In the genomic region with DNA sequence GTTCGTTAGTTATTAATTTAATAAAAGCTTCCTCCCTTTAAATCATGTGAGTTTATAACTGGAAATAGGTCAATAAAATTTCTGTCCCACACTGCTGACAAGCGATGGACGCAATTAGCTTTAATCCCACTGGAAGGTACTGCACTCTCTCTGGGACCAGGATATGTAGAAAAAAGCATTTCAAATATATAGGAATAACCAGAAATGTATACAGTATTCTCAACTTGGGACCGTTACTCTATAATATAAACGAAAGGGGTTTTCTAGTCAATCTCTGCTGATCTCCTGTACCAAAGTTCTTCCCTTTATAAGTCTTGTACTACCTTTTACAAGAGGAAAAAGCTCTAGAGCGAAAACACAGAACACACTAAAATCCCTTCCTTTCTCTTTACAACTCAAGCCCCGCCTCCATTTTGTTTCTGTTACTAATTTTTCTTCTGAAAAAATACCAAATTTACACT, we compare ENCODE assay signal across 8 cellular contexts. TPM values are rescaled to one million over a fixed set of nuclear protein-coding genes. Genes with fewer than 3 reads are reported as not detected.
DNase-seq lines count a peak whose midpoint lies in the region; ATAC-seq and TF ChIP-seq lines count a peak whose summit lies in the region.

No MANE protein-coding gene starts in this region.

- H2BK120ac ChIP-seq in IMR-90 (ENCODE audit: low read depth, low read length), result peak overlapping the region; percentile 73; the same call in 1 of the 2 replicates

- POLR2A ChIA-PET in BJ (lab: Charles Lee) (interaction anchor here (0.6 kb wide), 1 partner anchor 181 kb away, joined by 3 read pairs; no protein-coding TSS in a partner anchor), IMR-90 (lab: Charles Lee; ENCODE audit: unreplicated experiment) (interaction anchor here (0.5 kb wide), 1 partner anchor 37 kb away, joined by 5 read pairs; no protein-coding TSS in a partner anchor)

- ATAC-seq in IMR-90 (ENCODE audit: low read depth), result no peak
- no peak for ATAC-seq in GM18868 (IDR thresholded peaks at IDR 0.05; ENCODE audit: unreplicated experiment)
- no peak for ATAC-seq in GM18907 (IDR thresholded peaks at IDR 0.05; ENCODE audit: unreplicated experiment)

- H4K91ac ChIP-seq in IMR-90 (ENCODE audit: insufficient read depth, low read depth, low read length), result peak overlapping the region; percentile 36; the same call in 1 of the 2 replicates

- peaks cover 6% of the 10 kb centered on the region; the same call in 1 of the 2 replicates for H4K20me1 ChIP-seq in IMR-90 (ENCODE audit: insufficient read depth, low read length)

- peak overlapping the region; percentile 87 for H3K18ac ChIP-seq in IMR-90 (ENCODE audit: low read depth, low read length)

- H3K79me1 ChIP-seq in IMR-90 (ENCODE audit: low read depth in 1 of 2, low read length in 2 of 2), result peaks cover 3 to 36% of the 10 kb centered on the region in 2 experiments; a peak in 2 of 4 replicates

- peaks cover 4% of the 10 kb centered on the region for H3K9me1 ChIP-seq in IMR-90 (ENCODE audit: insufficient read depth, low read length)

- peak overlapping the region; percentile 69; the same call in 1 of the 2 replicates for H3K4ac ChIP-seq in IMR-90 (ENCODE audit: low read depth, low read length)

- 0 out of 2 replicates have a peak overlapping the region, but pooled peaks have one; percentile 33 for H2AK5ac ChIP-seq in IMR-90 (ENCODE audit: low read depth, low read length)

- H2AK9ac ChIP-seq in IMR-90 (replicated peaks; ENCODE audit: low read depth, low read length, poor library complexity), result no peak overlapping the region

- no peak overlapping the region for H2BK15ac ChIP-seq in IMR-90 (ENCODE audit: low read depth, low read length)

- peak overlapping the region; percentile 86 for H4K5ac ChIP-seq in IMR-90 (ENCODE audit: low read depth, low read length)

- no peak overlapping the region for H2AFZ ChIP-seq in IMR-90 (replicated peaks; ENCODE audit: low read length, poor library complexity)

- H3K9me3 ChIP-seq in IMR-90 (ENCODE audit: control insufficient read depth, insufficient read depth, low read length), result no peaks in the 10 kb centered on the region
- H3K9me3 ChIP-seq in ascending aorta, result no peaks in the 10 kb centered on the region
- H3K9me3 ChIP-seq in uterus, result no peaks in the 10 kb centered on the region

- peak overlapping the region; percentile 85 for H3K14ac ChIP-seq in IMR-90 (replicated peaks; ENCODE audit: low read depth, low read length)

- H3K4me1 ChIP-seq in IMR-90 (ENCODE audit: control insufficient read depth, insufficient read depth, low read length) (no peaks in the 10 kb centered on the region; the same call in 1 of the 2 replicates), ascending aorta (peaks cover 0 to 19% of the 10 kb centered on the region in 2 donors), uterus (no peaks in the 10 kb centered on the region)

- H3K9ac ChIP-seq in IMR-90 (ENCODE audit: low read depth, low read length), result peak overlapping the region; percentile 95

- H3K27ac ChIP-seq in IMR-90 (ENCODE audit: insufficient read depth, low read length), result peak overlapping the region; percentile 92
- H3K27ac ChIP-seq in ascending aorta, result peak overlapping the region; percentile 99 to 100
- peak overlapping the region; percentile 98 to 100 for H3K27ac ChIP-seq in uterus

- H2BK5ac ChIP-seq in IMR-90 (ENCODE audit: low read depth, low read length, poor library complexity, severe bottlenecking), result peak overlapping the region; percentile 97

- TF ChIP-seq RAD21 in IMR-90 (IDR thresholded peaks at IDR 0.05; ENCODE audit: low read length), result no peak

- H3K23ac ChIP-seq in IMR-90 (ENCODE audit: low read depth, low read length), result peak overlapping the region; percentile 41

- peak overlapping the region; percentile 72 to 95 for H4K8ac ChIP-seq in IMR-90 (ENCODE audit: low read depth in 2 of 2, low read length in 2 of 2)

- dilution Hi-C loops in IMR-90 (cut with HindIII; ENCODE audit: low sequenced_read_pairs, unreplicated experiment), result no loop called here

- intact Hi-C loops in IMR-90 (cut with micrococcal nuclease) (loop anchor here (2.0 to 10.0 kb wide), 5 partner anchors 43 to 483 kb away; no protein-coding TSS in a partner anchor), ascending aorta (cut with DNase I) (loop anchor here (2.0 to 5.0 kb wide), 8 partner anchors 44 to 1179 kb away; no protein-coding TSS in a partner anchor), uterus (cut with DNase I; ENCODE audit: low total_unique reads) (no loop called here)

- peak overlapping the region; percentile 79 for H3K56ac ChIP-seq in IMR-90 (ENCODE audit: extremely low read depth, insufficient read depth, low read length)

- in situ Hi-C loops in IMR-90 (cut with MboI; ENCODE audit: low sequenced_read_pairs), result loop anchor here (10.0 kb wide), 1 partner anchor 151 kb away; the partner anchor contains the start of gene HMGB1

- no TSS peak for BruUV-seq in IMR-90 (replicated peaks; lab: Mats Ljungman, UMichigan)

- no CpG with 5 or more reads among the region's 7 CpGs for WGBS in IMR-90 (ENCODE audit: extremely low coverage in 2 of 2, insufficient read length in 1 of 2), 2 experiments

- TF ChIP-seq CTCF in BJ (IDR thresholded peaks at IDR 0.05; ENCODE audit: insufficient read depth, low read depth, low read length) (no peak), IMR-90 (conservative IDR thresholded peaks at IDR 0.05; ENCODE audit: low read depth, low read length) (no peak), ascending aorta (IDR thresholded peaks at IDR 0.05) (no peak), uterus (IDR thresholded peaks at IDR 0.05) (no peak)

- H3K27me3 ChIP-seq in BJ (ENCODE audit: control insufficient read depth, insufficient read depth, low read length) (no peaks in the 10 kb centered on the region), IMR-90 (ENCODE audit: control insufficient read depth, insufficient read depth, low read length) (no peaks in the 10 kb centered on the region), ascending aorta (no peaks in the 10 kb centered on the region), uterus (no peaks in the 10 kb centered on the region)

- CTCF ChIA-PET in BJ (lab: Yijun Ruan, JAX) (interaction anchor here (0.9 to 1.3 kb wide), 3 partner anchors 14 to 429 kb away, joined by 3 to 4 read pairs (median 4); no protein-coding TSS in a partner anchor), IMR-90 (lab: Yijun Ruan, JAX) (interaction anchor here (0.6 to 1.5 kb wide), 4 partner anchors 9 to 483 kb away, joined by 3 to 5 read pairs (median 4); no protein-coding TSS in a partner anchor)

- DNase-seq in BJ (ENCODE audit: low read depth) (no peak), IMR-90 (peak; percentile 41), ascending aorta (ENCODE audit: low spot score in 2 of 2) (no peak), kidney tubule cell (ENCODE audit: low spot score) (peak; percentile 46), uterus (no peak)
- DNase-seq in activated CD4-positive, alpha-beta T cell treated with anti-CD3 and anti-CD28 coated beads, Interleukin-2, amount 50 U/mL, for 4 hours, result no peak

- TF ChIP-seq POLR2A in IMR-90 (IDR thresholded peaks at IDR 0.05; ENCODE audit: low read depth, low read length) (no peak), uterus (IDR thresholded peaks at IDR 0.05) (peak in 1 of 2 donors; percentile 26)

- H3K4me2 ChIP-seq in IMR-90 (ENCODE audit: low read depth, low read length), result peak overlapping the region; percentile 85

- no peak overlapping the region for H2BK20ac ChIP-seq in IMR-90 (ENCODE audit: low read depth, low read length)

- H3K36me3 ChIP-seq in BJ (ENCODE audit: control insufficient read depth, insufficient read depth, low read length), result no peaks in the 10 kb centered on the region
- H3K36me3 ChIP-seq in IMR-90 (ENCODE audit: control insufficient read depth, insufficient read depth, low read length), result no peaks in the 10 kb centered on the region
- no peaks in the 10 kb centered on the region for H3K36me3 ChIP-seq in ascending aorta
- no peaks in the 10 kb centered on the region for H3K36me3 ChIP-seq in uterus

- H3K4me3 ChIP-seq in BJ (ENCODE audit: low read depth, low read length), result peak overlapping the region; percentile 74
- H3K4me3 ChIP-seq in IMR-90 (ENCODE audit: insufficient read depth, low read depth, low read length), result peak overlapping the region; percentile 70
- H3K4me3 ChIP-seq in ascending aorta, result peak overlapping the region; percentile 77 to 81
- H3K4me3 ChIP-seq in uterus, result peak overlapping the region; percentile 52 to 68

TF ChIP-seq in IMR-90, 13 proteins besides CTCF, POLR2A, EP300 and RAD21 (continues in another document):
- TF ChIP-seq FOS (IDR thresholded peaks at IDR 0.05; ENCODE audit: low read depth, low read length) (no peak), ELK1 (IDR thresholded peaks at IDR 0.05; ENCODE audit: borderline replicate concordance, low read depth, low read length) (no peak), USF2 (IDR thresholded peaks at IDR 0.05; ENCODE audit: low read depth, low read length) (no peak), CHD1 (IDR thresholded peaks at IDR 0.05; ENCODE audit: low read depth, low read length) (no peak; the same call in 1 of the 2 replicates), NFE2L2 (IDR thresholded peaks at IDR 0.05; ENCODE audit: low read depth, low read length) (no peak), RFX5 (IDR thresholded peaks at IDR 0.05; ENCODE audit: low read depth, low read length) (no peak), CEBPB (IDR thresholded peaks at IDR 0.05; ENCODE audit: low read depth, low read length) (no peak), MAZ (IDR thresholded peaks at IDR 0.05; ENCODE audit: borderline replicate concordance, low read depth, low read length) (no peak)

RNA-seq across cellular contexts. Expression of gene USPL1, which starts 1.8 kb away (rescaled TPM):
- polyA plus RNA-seq in BJ (2011; rRNA removed) (7.5 and 10.9 TPM in 2 replicates), IMR-90 (2012; rRNA removed) (8.3 and 12.1 TPM in 2 replicates)
- 5.7 and 8.2 TPM in 2 replicates for polyA minus RNA-seq in BJ (2011; rRNA and poly(A)+ RNA removed)
- total RNA-seq in IMR-90 (2012; rRNA removed) (15.4 and 22.5 TPM in 2 replicates), ascending aorta (4.0 TPM), uterus (10 to 100 TPM; 19.7 to 62.1 (median 27.1) TPM)
- polyA plus RNA-seq in IMR-90 (2012; cell fraction: cytosol; rRNA removed), result 1.6 and 2.3 TPM in 2 replicates
- 5.0 and 36.2 TPM in 2 replicates for polyA plus RNA-seq in IMR-90 (2012; cell fraction: nucleus; rRNA removed; ENCODE audit: low replicate concordance)

Comparison
In these comparisons a context has a peak if more than half of its experiments do, and no peak if none do; other contexts are left out.
1. DNase-seq: peak in IMR-90 (single experiment) and kidney tubule cell (single experiment); none in BJ (single experiment), ascending aorta (0 of 2), uterus (0 of 2) and activated CD4-positive, alpha-beta T cell treated with anti-CD3 and anti-CD28 coated beads, Interleukin-2, amount 50 U/mL, for 4 hours (0 of 2).
2. Peak in every context shown above with its lines, with median percentiles within 50 percentile points of each other: H3K4me3 ChIP-seq and H3K27ac ChIP-seq.